22 cellular contexts compared by ENCODE assay signal in genomic region chr5:25554077-25554476, GRCh38.
"Had no signal": no experiment of that assay in that cellular context is flagged by ENCODE, and none has a peak within 500 bp of the region (broad histone marks: within the 10 kb centered on the region; RNA-seq: fewer than 3 reads in every experiment).

No MANE protein-coding gene starts in this region.

- ATAC-seq: effector memory CD8-positive, alpha-beta T cell; left cardiac atrium; left lung; naive thymus-derived CD4-positive, alpha-beta T cell; pancreas; right lobe of liver; stimulated activated effector memory CD8-positive, alpha-beta T cell treated with anti-CD3 and anti-CD28 coated beads, Interleukin-12 subunit alpha, Interleukin-12 subunit beta, amount 100 ng/mL, for 72 hours had no signal

- H3K4me3 Mint-ChIP-seq: effector memory CD8-positive, alpha-beta T cell; mesothelial cell of epicardium; naive thymus-derived CD4-positive, alpha-beta T cell; nephron; stimulated activated effector memory CD8-positive, alpha-beta T cell treated with anti-CD3 and anti-CD28 coated beads, Interleukin-12 subunit alpha, Interleukin-12 subunit beta, amount 100 ng/mL, for 72 hours had no signal

- H3K36me3 Mint-ChIP-seq: mesothelial cell of epicardium; naive thymus-derived CD4-positive, alpha-beta T cell; stimulated activated effector memory CD8-positive, alpha-beta T cell treated with anti-CD3 and anti-CD28 coated beads, Interleukin-12 subunit alpha, Interleukin-12 subunit beta, amount 100 ng/mL, for 72 hours had no signal

- H3K4me1 Mint-ChIP-seq: naive thymus-derived CD4-positive, alpha-beta T cell; nephron; stimulated activated effector memory CD8-positive, alpha-beta T cell treated with anti-CD3 and anti-CD28 coated beads, Interleukin-12 subunit alpha, Interleukin-12 subunit beta, amount 100 ng/mL, for 72 hours had no signal

- H3K9me3 Mint-ChIP-seq: mesothelial cell of epicardium, nephron had no signal

- H3K27me3 Mint-ChIP-seq: effector memory CD8-positive, alpha-beta T cell; naive thymus-derived CD4-positive, alpha-beta T cell had no signal

- H3K4me3 ChIP-seq: coronary artery, left lung, pancreas, right lobe of liver, smooth muscle cell, stomach, thyroid gland, vagina had no signal

- FAIRE-seq: pancreas had no signal

- H3K27ac ChIP-seq: coronary artery, left lung, pancreas, right lobe of liver, stomach, thyroid gland, vagina had no signal

- H3K27me3 ChIP-seq: left lung, pancreas, right lobe of liver, stomach, thyroid gland, vagina had no signal

- H3K36me3 ChIP-seq: left lung, pancreas, right lobe of liver, stomach, thyroid gland, vagina had no signal

- H3K27ac Mint-ChIP-seq: effector memory CD8-positive, alpha-beta T cell; mesothelial cell of epicardium; naive thymus-derived CD4-positive, alpha-beta T cell; nephron; stimulated activated effector memory CD8-positive, alpha-beta T cell treated with anti-CD3 and anti-CD28 coated beads, Interleukin-12 subunit alpha, Interleukin-12 subunit beta, amount 100 ng/mL, for 72 hours had no signal

- H3K9me3 ChIP-seq: left lung, pancreas, right lobe of liver, thyroid gland, vagina had no signal

- DNase-seq: dermis blood vessel endothelial cell; effector memory CD8-positive, alpha-beta T cell; hypothalamus; left cardiac atrium; left lung; mesenchymal stem cell; naive thymus-derived CD4-positive, alpha-beta T cell; occipital lobe; pancreas; right lobe of liver; stimulated activated CD4-positive, alpha-beta T cell treated with anti-CD3 and anti-CD28 coated beads, Interleukin-2, amount 100 ng/mL, for 24 hours; stimulated activated CD4-positive, alpha-beta T cell treated with anti-CD3 and anti-CD28 coated beads, Interleukin-4, amount 100 ng/mL, for 24 hours; stimulated activated naive CD4-positive, alpha-beta T cell treated with Interleukin-2 at 50 U/mL for 16 hours; stomach; thyroid gland; trophoblast cell had no signal

- H3K4me1 ChIP-seq: left lung, pancreas, right lobe of liver, stomach, thyroid gland, vagina had no signal
